In the genomic region with DNA sequence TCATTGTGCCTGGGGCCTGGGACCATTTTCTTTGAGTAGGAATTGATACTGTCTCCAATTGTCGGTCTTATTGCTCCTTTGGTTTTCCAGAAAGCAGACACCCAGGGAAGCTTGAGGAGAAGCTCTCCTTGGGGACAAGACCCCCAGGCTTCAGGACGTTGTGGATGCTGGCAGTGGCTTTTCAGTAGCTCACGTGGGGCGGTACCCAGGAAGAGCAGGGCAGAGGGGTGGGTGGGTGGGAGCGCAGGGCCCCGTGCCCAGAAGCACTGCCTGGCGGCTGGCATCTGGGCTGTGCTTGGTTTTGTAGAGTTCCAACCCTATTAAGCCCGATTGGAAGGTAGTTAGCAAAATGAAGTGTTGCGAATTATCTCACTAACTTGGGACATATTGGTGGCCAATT, we compare ENCODE assay signal across 23 cellular contexts.
DNase-seq lines count a peak whose midpoint lies in the region; FAIRE-seq and TF ChIP-seq lines count a peak whose summit lies in the region.
"Had no signal": no experiment of that assay in that cellular context is flagged by ENCODE, and none has a peak within 500 bp of the region (broad histone marks: within the 10 kb centered on the region; RNA-seq: fewer than 3 reads in every experiment).

No MANE protein-coding gene starts in this region.

- intact Hi-C loops in colonic mucosa (cut with DNase I): no loop called here

- no peak overlapping the region for H3K27ac ChIP-seq in colonic mucosa
- H3K27ac ChIP-seq in smooth muscle cell (ENCODE audit: low read depth): no peak overlapping the region
- H3K27ac ChIP-seq: 22Rv1; A549; BLaER1 treated with 17β-estradiol and CSF1 and Interleukin-3, amounts not matched to agents 10 nM and 100 nM; C4-2B had no signal

- H3K9me3 ChIP-seq in colonic mucosa (no peaks in the 10 kb centered on the region), smooth muscle cell (replicated peaks; ENCODE audit: low read depth) (no peaks in the 10 kb centered on the region)
- H3K9me3 ChIP-seq: A549; BLaER1 treated with 17β-estradiol and CSF1 and Interleukin-3, amounts not matched to agents 10 nM and 100 nM; Caco-2 had no signal

- H3K9me3 Mint-ChIP-seq in osteocyte (ENCODE audit: unreplicated experiment): peaks cover 28% of the 10 kb centered on the region
- H3K9me3 Mint-ChIP-seq: CD4-positive, alpha-beta T cell; CD8-positive, alpha-beta T cell had no signal

- no peaks in the 10 kb centered on the region for H4K20me1 ChIP-seq in smooth muscle cell (ENCODE audit: low read depth)
- H4K20me1 ChIP-seq: BLaER1 treated with 17β-estradiol and CSF1 and Interleukin-3, amounts not matched to agents 10 nM and 100 nM had no signal

- H3K27me3 ChIP-seq in colonic mucosa: no peaks in the 10 kb centered on the region
- H3K27me3 ChIP-seq in smooth muscle cell (ENCODE audit: low read depth): no peaks in the 10 kb centered on the region
- H3K27me3 ChIP-seq: BLaER1 treated with 17β-estradiol and CSF1 and Interleukin-3, amounts not matched to agents 10 nM and 100 nM had no signal

- H3K4me3 ChIP-seq in colonic mucosa (no peak overlapping the region), smooth muscle cell (no peak overlapping the region)
- H3K4me3 ChIP-seq: A549; BLaER1 treated with 17β-estradiol and CSF1 and Interleukin-3, amounts not matched to agents 10 nM and 100 nM had no signal

- H3K36me3 ChIP-seq in colonic mucosa (no peaks in the 10 kb centered on the region), smooth muscle cell (ENCODE audit: low read depth) (no peaks in the 10 kb centered on the region)
- H3K36me3 ChIP-seq: BLaER1 treated with 17β-estradiol and CSF1 and Interleukin-3, amounts not matched to agents 10 nM and 100 nM had no signal

- H3K4me1 ChIP-seq in colonic mucosa (no peaks in the 10 kb centered on the region), smooth muscle cell (ENCODE audit: low read depth) (no peaks in the 10 kb centered on the region)
- H3K4me1 ChIP-seq: A549, Caco-2 had no signal

- H3K9ac ChIP-seq in colonic mucosa (ENCODE audit: low read depth in 2 of 2, low read length in 2 of 2) (no peak overlapping the region), smooth muscle cell (ENCODE audit: low read depth) (no peak overlapping the region)
- H3K9ac ChIP-seq: BLaER1 treated with 17β-estradiol and CSF1 and Interleukin-3, amounts not matched to agents 10 nM and 100 nM had no signal

- H3K36me3 Mint-ChIP-seq in osteocyte (ENCODE audit: unreplicated experiment): peaks cover under 1% of the 10 kb centered on the region
- H3K36me3 Mint-ChIP-seq: CD8-positive, alpha-beta T cell had no signal

- no peaks in the 10 kb centered on the region for H3K79me2 ChIP-seq in smooth muscle cell (ENCODE audit: low read depth)

- no peak overlapping the region for H2AFZ ChIP-seq in smooth muscle cell (ENCODE audit: low read depth)

- no peak for TF ChIP-seq CTCF in colonic mucosa (IDR thresholded peaks at IDR 0.05)
- TF ChIP-seq CTCF in osteocyte (IDR thresholded peaks at IDR 0.05): no peak
- TF ChIP-seq CTCF in smooth muscle cell (IDR thresholded peaks at IDR 0.05; ENCODE audit: borderline replicate concordance, insufficient read depth, poor library complexity, severe bottlenecking): no peak

- no peaks in the 10 kb centered on the region for H3F3A ChIP-seq in smooth muscle cell (ENCODE audit: low read depth)

- 95% methylated on average over 9 of the region's 9 CpGs for WGBS in smooth muscle cell (ENCODE audit: low lambda C conversion rate)

- no peak overlapping the region for H3K27ac Mint-ChIP-seq in osteocyte (ENCODE audit: unreplicated experiment)
- H3K27ac Mint-ChIP-seq: B cell; CD4-positive, alpha-beta T cell; CD8-positive, alpha-beta T cell had no signal

- H3K4me3 Mint-ChIP-seq in osteocyte (ENCODE audit: unreplicated experiment): no peak overlapping the region
- H3K4me3 Mint-ChIP-seq: B cell; CD4-positive, alpha-beta T cell; CD8-positive, alpha-beta T cell had no signal

- peak; percentile 9 for DNase-seq in colonic mucosa
- peak; percentile 21 for DNase-seq in islet precursor cell
- peak; percentile 65 for DNase-seq in osteocyte (ENCODE audit: extremely low spot score, unreplicated experiment)
- peak; percentile 8 for DNase-seq in ureter (ENCODE audit: low spot score)
- DNase-seq in urothelium cell line (ENCODE audit: low spot score): no peak
- DNase-seq in NCI-H524 (lab: John Stamatoyannopoulos, UW): no peak
- DNase-seq in smooth muscle cell (lab: John Stamatoyannopoulos, UW; ENCODE audit: unreplicated experiment): no peak
- DNase-seq: AML-193; Caco-2; Calu3; CD4-positive, alpha-beta T cell; CD8-positive, alpha-beta T cell; DMS79 treated with DMSO at 0.1 percent for 48 hours; GF-D8 had no signal

- no peaks in the 10 kb centered on the region for H3K27me3 Mint-ChIP-seq in osteocyte (ENCODE audit: unreplicated experiment)
- H3K27me3 Mint-ChIP-seq: B cell; CD4-positive, alpha-beta T cell had no signal

- FAIRE-seq in urothelium cell line (lab: Jason Lieb, UNC): no peak
- FAIRE-seq: A549, D721Med, G401.6, GM12891, GM19239 had no signal

- H3K4me1 Mint-ChIP-seq in osteocyte (ENCODE audit: unreplicated experiment): no peaks in the 10 kb centered on the region
- H3K4me1 Mint-ChIP-seq: B cell had no signal

- H3K4me2 ChIP-seq in smooth muscle cell: no peak overlapping the region
- H3K4me2 ChIP-seq: A549; BLaER1 treated with 17β-estradiol and CSF1 and Interleukin-3, amounts not matched to agents 10 nM and 100 nM had no signal

Comparison
In these comparisons a context has a peak if more than half of its experiments do, and no peak if none do; other contexts are left out.
1. DNase-seq: peak in colonic mucosa (single experiment), islet precursor cell (single experiment), osteocyte (single experiment) and ureter (single experiment); none in urothelium cell line (single experiment), NCI-H524 (0 of 2) and smooth muscle cell (single experiment).